ENCODE assay signal across 8 cellular contexts in the genomic region with DNA sequence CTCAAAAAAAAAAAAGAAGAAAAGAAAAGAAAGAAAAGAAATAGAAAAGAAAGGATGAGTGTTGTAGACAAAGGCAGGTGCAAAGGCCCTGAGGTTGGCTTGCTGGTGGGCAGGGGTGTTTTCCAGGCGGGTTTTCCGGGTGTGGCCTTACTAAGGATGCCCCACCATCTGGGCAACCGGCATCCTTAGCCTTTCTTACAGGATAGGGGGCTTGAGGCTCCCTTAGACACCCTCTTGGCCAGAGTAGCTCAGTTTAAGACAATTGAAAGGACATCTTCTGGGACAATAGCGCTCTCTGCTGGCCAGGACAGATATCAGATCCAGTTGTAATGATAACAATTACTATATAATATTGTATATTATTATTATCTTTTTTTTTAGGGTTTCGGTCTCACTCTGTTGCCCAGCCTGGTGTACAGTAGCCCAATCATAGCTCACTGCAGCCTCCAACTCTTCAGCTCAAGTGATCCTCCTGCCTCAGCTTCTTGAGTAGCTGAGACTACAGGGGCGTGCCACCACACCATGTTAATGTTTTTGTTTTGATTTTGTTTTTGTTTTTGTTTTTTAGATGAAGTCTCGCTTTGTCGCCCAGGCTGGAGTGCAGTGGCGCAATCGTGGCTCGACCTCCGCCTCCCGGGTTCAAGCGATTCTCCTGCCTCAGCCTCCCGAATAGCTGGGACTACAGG. TPM values are rescaled to one million over a fixed set of nuclear protein-coding genes. Genes with fewer than 3 reads are reported as not detected.
DNase-seq lines count a peak whose midpoint lies in the region; ATAC-seq and TF ChIP-seq lines count a peak whose summit lies in the region.

No MANE protein-coding gene starts in this region.

- no peaks in the 10 kb centered on the region for H3K4me1 ChIP-seq in BE2C
- peaks cover 11 to 32% of the 10 kb centered on the region in 2 experiments for H3K4me1 ChIP-seq in HCT116 (ENCODE audit: control insufficient read depth in 1 of 2, insufficient read depth in 2 of 2, low read length in 2 of 2)
- peaks cover 9 to 34% (median 16%) of the 10 kb centered on the region in 3 donors for H3K4me1 ChIP-seq in esophagus squamous epithelium

- intact Hi-C loops in HCT116 (cut with micrococcal nuclease) = loop anchor here (1.0 to 5.0 kb wide), 5 partner anchors 47 to 295 kb away; partner anchors contain the start of gene ILF3
- intact Hi-C loops in esophagus squamous epithelium (cut with DNase I) = loop anchor here (10.0 kb wide), 1 partner anchor 125 kb away; no protein-coding TSS in a partner anchor

- ATAC-seq in HCT116 (no peak), HG02884 (IDR thresholded peaks at IDR 0.05; ENCODE audit: unreplicated experiment) (no peak), GM18861 (IDR thresholded peaks at IDR 0.05; ENCODE audit: unreplicated experiment) (no peak)

- 27 to 34% methylated on average over 15 of the region's 15 CpGs for WGBS in esophagus squamous epithelium, 2 donors

- no peak for TF ChIP-seq POLR2A in HCT116 (IDR thresholded peaks at IDR 0.05; ENCODE audit: borderline replicate concordance, extremely low read depth, insufficient read depth, insufficient read length)
- TF ChIP-seq POLR2A in esophagus squamous epithelium (IDR thresholded peaks at IDR 0.05) = no peak

- H3K27ac ChIP-seq in HCT116 (ENCODE audit: low read depth, low read length) (no peak overlapping the region), esophagus squamous epithelium (no peak overlapping the region)

- DNase-seq in BE2C (peak; percentile 72), HCT116 (ENCODE audit: low read depth, low spot score) (peak; percentile 48), NOMO-1 treated with dmso at 0.1 percent for 144 hours (lab: John Stamatoyannopoulos, UW; ENCODE audit: unreplicated experiment) (peak; percentile 5), esophagus squamous epithelium (lab: John Stamatoyannopoulos, UW) (no peak), retina (peak; percentile 42)
- peak; percentile 47 for DNase-seq in activated CD8-positive, alpha-beta memory T cell treated with anti-CD3 and anti-CD28 coated beads, Interleukin-2, amount 50 U/mL, for 24 hours (ENCODE audit: extremely low read depth)

- H3K4me2 ChIP-seq in HCT116 (ENCODE audit: low read length) = peak overlapping the region; percentile 92

- H3K27me3 ChIP-seq in BE2C (no peaks in the 10 kb centered on the region), HCT116 (ENCODE audit: insufficient read depth, low read length) (no peaks in the 10 kb centered on the region), esophagus squamous epithelium (no peaks in the 10 kb centered on the region)

- TF ChIP-seq RAD21 in HCT116 (IDR thresholded peaks at IDR 0.05; ENCODE audit: low read depth) = peak; percentile 86

- no peaks in the 10 kb centered on the region for H3K9me2 ChIP-seq in HCT116 (ENCODE audit: insufficient read depth)

- no peak overlapping the region for H3K9ac ChIP-seq in HCT116 (ENCODE audit: low read length)

- RAD21 ChIA-PET in HCT116 (lab: Charles Lee; ENCODE audit: low non-redundant PET in 1 of 2, low total read pairs in 2 of 2, uncharacterized antibody in 2 of 2, unreplicated experiment in 2 of 2) = interaction anchor here (0.6 to 1.5 kb wide), 8 partner anchors 55 to 294 kb away, joined by 3 to 10 read pairs (median 4); no protein-coding TSS in a partner anchor

- peaks cover 11% of the 10 kb centered on the region for H3K79me2 ChIP-seq in HCT116 (ENCODE audit: insufficient read depth, low read length)

- TF ChIP-seq CTCF in BE2C (IDR thresholded peaks at IDR 0.05; ENCODE audit: low read depth, low read length) (peak; percentile 66), HCT116 (IDR thresholded peaks at IDR 0.05 in 2 of 3, conservative IDR thresholded peaks at IDR 0.05 in 1 of 3; ENCODE audit: borderline replicate concordance in 1 of 3, insufficient read depth in 1 of 3, low read depth in 2 of 3, low read length in 2 of 3) (peak; percentile 54 to 83 (median 66)), esophagus squamous epithelium (IDR thresholded peaks at IDR 0.05) (peak; percentile 22 to 69 (median 56))

- no peak overlapping the region for H2AFZ ChIP-seq in HCT116 (ENCODE audit: low read depth, low read length, poor library complexity, severe bottlenecking)

- H3K36me3 ChIP-seq in BE2C = peaks cover 11% of the 10 kb centered on the region
- peaks cover 0 to 6% of the 10 kb centered on the region in 2 experiments; a peak in 1 of 4 replicates for H3K36me3 ChIP-seq in HCT116 (ENCODE audit: control insufficient read depth in 1 of 2, insufficient read depth in 2 of 2, low read length in 2 of 2)
- H3K36me3 ChIP-seq in esophagus squamous epithelium = peaks cover 0 to 10% (median 0%) of the 10 kb centered on the region in 3 donors

- H3K4me3 ChIP-seq in BE2C (ENCODE audit: low read depth, low read length) (no peak overlapping the region), HCT116 (replicated peaks in 1 of 2; ENCODE audit: low read depth in 1 of 2, low read length in 2 of 2) (peak overlapping the region in 1 of 2 experiments; percentile 19; a peak in 1 of 4 replicates), esophagus squamous epithelium (no peak overlapping the region)

- H4K20me1 ChIP-seq in HCT116 (ENCODE audit: insufficient read depth) = peaks cover under 1% of the 10 kb centered on the region; the same call in 1 of the 2 replicates

- POLR2A ChIA-PET in HCT116 (lab: Charles Lee) = no interaction called here

- H3K9me3 ChIP-seq in BE2C = no peaks in the 10 kb centered on the region
- no peaks in the 10 kb centered on the region for H3K9me3 ChIP-seq in HCT116 (ENCODE audit: control insufficient read depth in 1 of 2, insufficient read depth in 1 of 2, low read depth in 1 of 2, low read length in 2 of 2)
- no peaks in the 10 kb centered on the region for H3K9me3 ChIP-seq in esophagus squamous epithelium

- no TSS peak for BruUV-seq in HCT116 (replicated peaks; lab: Mats Ljungman, UMichigan)

- CTCF ChIA-PET in HCT116 (lab: Charles Lee) = interaction anchor here (0.6 to 5.7 kb wide), 28 partner anchors 10 to 439 kb away, joined by 3 to 43 read pairs (median 4); partner anchors contain the start of genes CDC37, CDKN2D, DNM2 and KRI1

TF ChIP-seq in HCT116, 20 proteins besides CTCF, POLR2A, EP300 and RAD21:
- TF ChIP-seq SRF (IDR thresholded peaks at IDR 0.05; ENCODE audit: low read depth) = no peak
- TF ChIP-seq EZH2phosphoT487 (IDR thresholded peaks at IDR 0.05; ENCODE audit: borderline replicate concordance) = no peak
- TF ChIP-seq, protein P1, sequence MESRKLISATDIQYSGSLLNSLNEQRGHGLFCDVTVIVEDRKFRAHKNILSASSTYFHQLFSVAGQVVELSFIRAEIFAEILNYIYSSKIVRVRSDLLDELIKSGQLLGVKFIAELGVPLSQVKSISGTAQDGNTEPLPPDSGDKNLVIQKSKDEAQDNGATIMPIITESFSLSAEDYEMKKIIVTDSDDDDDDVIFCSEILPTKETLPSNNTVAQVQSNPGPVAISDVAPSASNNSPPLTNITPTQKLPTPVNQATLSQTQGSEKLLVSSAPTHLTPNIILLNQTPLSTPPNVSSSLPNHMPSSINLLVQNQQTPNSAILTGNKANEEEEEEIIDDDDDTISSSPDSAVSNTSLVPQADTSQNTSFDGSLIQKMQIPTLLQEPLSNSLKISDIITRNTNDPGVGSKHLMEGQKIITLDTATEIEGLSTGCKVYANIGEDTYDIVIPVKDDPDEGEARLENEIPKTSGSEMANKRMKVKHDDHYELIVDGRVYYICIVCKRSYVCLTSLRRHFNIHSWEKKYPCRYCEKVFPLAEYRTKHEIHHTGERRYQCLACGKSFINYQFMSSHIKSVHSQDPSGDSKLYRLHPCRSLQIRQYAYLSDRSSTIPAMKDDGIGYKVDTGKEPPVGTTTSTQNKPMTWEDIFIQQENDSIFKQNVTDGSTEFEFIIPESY (IDR thresholded peaks at IDR 0.05; ENCODE audit: extremely low read depth, insufficient replicate concordance, low read length) = no peak
- no peak for TF ChIP-seq ELF1 (IDR thresholded peaks at IDR 0.05; ENCODE audit: borderline replicate concordance, low read depth)
- TF ChIP-seq SIN3A (IDR thresholded peaks at IDR 0.05; ENCODE audit: low read depth) = no peak
- TF ChIP-seq TCF7L2 (IDR thresholded peaks at IDR 0.05; ENCODE audit: borderline replicate concordance, extremely low read depth, insufficient read depth, insufficient read length) = no peak
- TF ChIP-seq ZNF274 (IDR thresholded peaks at IDR 0.05; ENCODE audit: low read depth, low read length) = no peak
- TF ChIP-seq EZH2 (IDR thresholded peaks at IDR 0.05) = no peak
- no peak for TF ChIP-seq JUND (IDR thresholded peaks at IDR 0.05)
- no peak for TF ChIP-seq ATF3 (IDR thresholded peaks at IDR 0.05)
- TF ChIP-seq ZFX (IDR thresholded peaks at IDR 0.05) = no peak

RNA-seq across cellular contexts. Expression of gene QTRT1, which starts 1.4 kb away (rescaled TPM):
- 169 TPM for polyA plus RNA-seq in BE2C (2012; ENCODE audit: insufficient read depth, insufficient read length, low read depth)
- 54.6 TPM for total RNA-seq in HCT116 (2021; ENCODE audit: unreplicated experiment)
- polyA plus RNA-seq in HCT116 (2012) = 57.8 and 69.3 TPM in 2 replicates
- total RNA-seq in esophagus squamous epithelium = 10 to 100 TPM; 25.3 to 50.9 (median 27.3) TPM

RNA-seq across cellular contexts. Expression of gene DNM2, which starts 18.1 kb away (rescaled TPM):
- 173 TPM for polyA plus RNA-seq in BE2C (2012; ENCODE audit: insufficient read depth, insufficient read length, low read depth)
- total RNA-seq in HCT116 (2021; ENCODE audit: unreplicated experiment) = 183 TPM
- 163 and 167 TPM in 2 replicates for polyA plus RNA-seq in HCT116 (2012)
- total RNA-seq in esophagus squamous epithelium = 100 to 1,000 TPM in 2 of 4 donors, 10 to 100 TPM in 2; 79.9 to 138 (median 102) TPM

RNA-seq across cellular contexts. Expression of gene ILF3, which starts 45.6 kb away (rescaled TPM):
- polyA plus RNA-seq in BE2C (2012; ENCODE audit: insufficient read depth, insufficient read length, low read depth) = 341 TPM
- total RNA-seq in HCT116 (2021; ENCODE audit: unreplicated experiment) = 430 TPM
- 242 and 278 TPM in 2 replicates for polyA plus RNA-seq in HCT116 (2012)
- 100 to 1,000 TPM in 2 of 4 donors, 10 to 100 TPM in 2; 68.7 to 123 (median 98.3) TPM for total RNA-seq in esophagus squamous epithelium
